ENCODE assay signal across 1 cellular context in genomic region chr3:135694142-135694541, GRCh38.
TF ChIP-seq lines count a peak whose summit lies in the region.

No MANE protein-coding gene starts in this region.

TF ChIP-seq in WTC11, 78 proteins besides CTCF, POLR2A, EP300 and RAD21 (continued from another document):
- TF ChIP-seq IRF1 (CRISPR knock-in tag; IDR thresholded peaks at IDR 0.05) (no peak), RELA (CRISPR knock-in tag; IDR thresholded peaks at IDR 0.05; ENCODE audit: borderline replicate concordance) (no peak), ZNF138 (CRISPR knock-in tag; conservative IDR thresholded peaks at IDR 0.05) (no peak), CREM (CRISPR knock-in tag; IDR thresholded peaks at IDR 0.05) (no peak), ZNF121 (CRISPR knock-in tag; IDR thresholded peaks at IDR 0.05) (no peak), ATF2 (CRISPR knock-in tag; IDR thresholded peaks at IDR 0.05; ENCODE audit: borderline replicate concordance, low read depth) (no peak), ZNF281 (CRISPR knock-in tag; IDR thresholded peaks at IDR 0.05) (no peak), ZNF671 (CRISPR knock-in tag; IDR thresholded peaks at IDR 0.05) (no peak)
